16 cellular contexts compared by ENCODE assay signal in genomic region chr1:113003751-113004690, GRCh38. TPM values are rescaled to one million over a fixed set of nuclear protein-coding genes. Genes with fewer than 3 reads are reported as not detected.
DNase-seq lines count a peak whose midpoint lies in the region; ATAC-seq and TF ChIP-seq lines count a peak whose summit lies in the region.
"Had no signal": no experiment of that assay in that cellular context is flagged by ENCODE, and none has a peak within 500 bp of the region (broad histone marks: within the 10 kb centered on the region; RNA-seq: fewer than 3 reads in every experiment).

No MANE protein-coding gene starts in this region.

- ATAC-seq in left lobe of liver, result peak; percentile 65
- ATAC-seq in GM19452 (IDR thresholded peaks at IDR 0.05; ENCODE audit: unreplicated experiment), result no peak
- ATAC-seq: A549 had no signal

- H3K4me1 Mint-ChIP-seq in nephron progenitor cell, result peaks cover 17% of the 10 kb centered on the region

- no peaks in the 10 kb centered on the region for H3K9me2 ChIP-seq in PC-9 (ENCODE audit: insufficient read depth)

- H3K36me3 Mint-ChIP-seq in nephron progenitor cell (ENCODE audit: low read depth), result peaks cover 45% of the 10 kb centered on the region

- no peak overlapping the region for H3K4me3 ChIP-seq in PC-9
- H3K4me3 ChIP-seq: A549; BLaER1 treated with 17β-estradiol and CSF1 and Interleukin-3, amounts not matched to agents 10 nM and 100 nM had no signal

- BruUV-seq in PC-9 (replicated peaks; lab: Mats Ljungman, UMichigan), result no TSS peak

- H2AFZ ChIP-seq in PC-9, result no peak overlapping the region

- peak overlapping the region; percentile 78 for H3K27ac Mint-ChIP-seq in nephron progenitor cell
- H3K27ac Mint-ChIP-seq: CD4-positive, CD25-positive, alpha-beta regulatory T cell had no signal

- CTCF ChIA-PET in PC-9 (lab: Charles Lee), result no interaction called here

- H3K27me3 Mint-ChIP-seq in nephron progenitor cell (ENCODE audit: low read depth, poor library complexity), result no peaks in the 10 kb centered on the region
- H3K27me3 Mint-ChIP-seq: CD4-positive, CD25-positive, alpha-beta regulatory T cell had no signal

- peaks cover 12% of the 10 kb centered on the region for H3K4me1 ChIP-seq in PC-9 (replicated peaks; ENCODE audit: insufficient read depth)
- H3K4me1 ChIP-seq: A549; BLaER1 treated with 17β-estradiol and CSF1 and Interleukin-3, amounts not matched to agents 10 nM and 100 nM had no signal

- no peak overlapping the region for H3K4me2 ChIP-seq in PC-9
- H3K4me2 ChIP-seq: A549; BLaER1 treated with 17β-estradiol and CSF1 and Interleukin-3, amounts not matched to agents 10 nM and 100 nM had no signal

- no peaks in the 10 kb centered on the region for H3K36me3 ChIP-seq in PC-9 (ENCODE audit: low read depth)

- H3K27ac ChIP-seq in PC-9, result no peak overlapping the region
- H3K27ac ChIP-seq: A549; BLaER1 treated with 17β-estradiol and CSF1 and Interleukin-3, amounts not matched to agents 10 nM and 100 nM; HL-60 had no signal

- no peaks in the 10 kb centered on the region for H3K9me3 Mint-ChIP-seq in nephron progenitor cell
- H3K9me3 Mint-ChIP-seq: CD4-positive, CD25-positive, alpha-beta regulatory T cell had no signal

- no peak overlapping the region for H3K4me3 Mint-ChIP-seq in nephron progenitor cell
- H3K4me3 Mint-ChIP-seq: CD4-positive, CD25-positive, alpha-beta regulatory T cell had no signal

- no peaks in the 10 kb centered on the region for H4K20me1 ChIP-seq in PC-9 (ENCODE audit: insufficient read depth)
- H4K20me1 ChIP-seq: BLaER1 treated with 17β-estradiol and CSF1 and Interleukin-3, amounts not matched to agents 10 nM and 100 nM had no signal

- peak; percentile 73 for DNase-seq in brain pericyte (ENCODE audit: low read depth, low spot score)
- DNase-seq in left lobe of liver (ENCODE audit: low spot score), result peak; percentile 18
- no peak for DNase-seq in nephron progenitor cell
- DNase-seq in smooth muscle cell of the brain vasculature (ENCODE audit: low read depth, low spot score), result peak; percentile 51
- no peak for DNase-seq in AG08395 (ENCODE audit: low spot score)
- DNase-seq in HuH-7 (ENCODE audit: low spot score), result no peak
- no peak for DNase-seq in PC-9
- DNase-seq: CD4-positive, CD25-positive, alpha-beta regulatory T cell; DMS53; HCEC 1CT; IMR-90; KBM-7 had no signal

- no peaks in the 10 kb centered on the region for H3K27me3 ChIP-seq in PC-9 (ENCODE audit: insufficient read depth, low read depth)
- H3K27me3 ChIP-seq: BLaER1 treated with 17β-estradiol and CSF1 and Interleukin-3, amounts not matched to agents 10 nM and 100 nM had no signal

- no peaks in the 10 kb centered on the region for H3K79me2 ChIP-seq in PC-9 (ENCODE audit: low read depth)

- TF ChIP-seq CTCF in nephron progenitor cell (IDR thresholded peaks at IDR 0.05) (no peak), PC-9 (conservative IDR thresholded peaks at IDR 0.05) (no peak)

- H3K9me3 ChIP-seq in PC-9 (ENCODE audit: insufficient read depth, low read depth), result no peaks in the 10 kb centered on the region
- H3K9me3 ChIP-seq: A549; BLaER1 treated with 17β-estradiol and CSF1 and Interleukin-3, amounts not matched to agents 10 nM and 100 nM had no signal

- H3F3A ChIP-seq in PC-9 (ENCODE audit: insufficient read depth, low read depth), result no peaks in the 10 kb centered on the region; the same call in 1 of the 2 replicates

- POLR2A ChIA-PET in PC-9 (lab: Charles Lee; ENCODE audit: unreplicated experiment), result no interaction called here

- intact Hi-C loops in PC-9 (cut with micrococcal nuclease; ENCODE audit: unreplicated experiment), result no loop called here

RNA-seq across cellular contexts. Expression of gene SLC16A1, which starts 48.0 kb away (rescaled TPM):
- total RNA-seq in left lobe of liver (29.2 TPM), PC-9 (2021) (52.9 and 74.6 TPM in 2 replicates)

Comparison
In these comparisons a context has a peak if more than half of its experiments do, and no peak if none do; other contexts are left out.
1. DNase-seq: peak in brain pericyte (single experiment), left lobe of liver (single experiment) and smooth muscle cell of the brain vasculature (single experiment); none in nephron progenitor cell (single experiment), AG08395 (single experiment), HuH-7 (single experiment) and PC-9 (0 of 2).